ENCODE assay signal across 1 cellular context in genomic region chr11:1516273-1517067, GRCh38.
TF ChIP-seq lines count a peak whose summit lies in the region.

No MANE protein-coding gene starts in this region.

TF ChIP-seq in HepG2, 621 proteins besides CTCF, POLR2A, EP300 and RAD21:
- no peak for TF ChIP-seq ZNF563 (CRISPR knock-in tag; IDR thresholded peaks at IDR 0.05)
- TF ChIP-seq NFIC (IDR thresholded peaks at IDR 0.05; ENCODE audit: low read length), result no peak
- TF ChIP-seq DNMT1 (CRISPR knock-in tag; IDR thresholded peaks at IDR 0.05), result no peak
- TF ChIP-seq ZNF775 (CRISPR knock-in tag; IDR thresholded peaks at IDR 0.05; ENCODE audit: borderline replicate concordance), result no peak
- no peak for TF ChIP-seq ZNF512 (CRISPR knock-in tag; IDR thresholded peaks at IDR 0.05)
- no peak for TF ChIP-seq ESRRA (CRISPR knock-in tag; IDR thresholded peaks at IDR 0.05; ENCODE audit: low read depth)
- no peak for TF ChIP-seq ARID2 (CRISPR knock-in tag; IDR thresholded peaks at IDR 0.05; ENCODE audit: borderline replicate concordance)
- TF ChIP-seq CCAR2 (optimal IDR thresholded peaks at IDR 0.05; ENCODE audit: low read depth, low read length), result no peak
